24 cellular contexts compared by ENCODE assay signal in genomic region chr17:31477417-31478055, GRCh38.
"Had no signal": no experiment of that assay in that cellular context is flagged by ENCODE, and none has a peak within 500 bp of the region (broad histone marks: within the 10 kb centered on the region; RNA-seq: fewer than 3 reads in every experiment).

No MANE protein-coding gene starts in this region.

- H3K9me3 ChIP-seq: colonic mucosa, gastrocnemius medialis, lower lobe of right lung, neutrophil, suprapubic skin, transverse colon, upper lobe of right lung, uterus had no signal

- H3K4me2 ChIP-seq: smooth muscle cell had no signal

- DNase-seq: colonic mucosa; effector CD8-positive, alpha-beta T cell; endodermal cell; foreskin fibroblast; gastrocnemius medialis; head of caudate nucleus; left ventricle myocardium superior; lower lobe of right lung; naive thymus-derived CD8-positive, alpha-beta T cell; stimulated activated CD4-positive, alpha-beta T cell treated with anti-CD3 and anti-CD28 coated beads, Interleukin-12 subunit alpha, Interleukin-12 subunit beta, amount 100 ng/mL, for 4 hours; stimulated activated CD4-positive, alpha-beta T cell treated with anti-CD3 and anti-CD28 coated beads, Interleukin-1b, Interleukin-23, amount 100 ng/mL, for 48 hours; stimulated activated CD4-positive, alpha-beta T cell treated with anti-CD3 and anti-CD28 coated beads, Interleukin-4, amount 100 ng/mL, for 1 hour; stimulated activated CD8-positive, alpha-beta memory T cell treated with anti-CD3 and anti-CD28 coated beads, Interleukin-4, amount 100 ng/mL, for 48 hours; stimulated activated naive CD4-positive, alpha-beta T cell; stimulated activated naive CD8-positive, alpha-beta T cell treated with anti-CD3 and anti-CD28 coated beads, Interleukin-15, amount 100 ng/mL, for 72 hours; transverse colon; upper lobe of right lung; uterus had no signal

- H3K27me3 ChIP-seq: colonic mucosa, gastrocnemius medialis, upper lobe of right lung, uterus had no signal

- H3K36me3 ChIP-seq: colonic mucosa, gastrocnemius medialis, lower lobe of right lung, neutrophil, suprapubic skin, transverse colon, upper lobe of right lung, uterus had no signal

- ATAC-seq: esophagus mucosa; gastrocnemius medialis; left ventricle myocardium superior; lower lobe of right lung; naive thymus-derived CD8-positive, alpha-beta T cell; sciatic nerve; stimulated activated naive CD8-positive, alpha-beta T cell treated with anti-CD3 and anti-CD28 coated beads, Interleukin-15, amount 100 ng/mL, for 72 hours had no signal

- H3K4me1 ChIP-seq: colonic mucosa, gastrocnemius medialis, lower lobe of right lung, suprapubic skin, transverse colon, upper lobe of right lung, uterus had no signal

- H3K27ac ChIP-seq: colonic mucosa, epithelial cell of prostate, gastrocnemius medialis, lower lobe of right lung, neutrophil, suprapubic skin, transverse colon, upper lobe of right lung, uterus had no signal

- H3K4me3 ChIP-seq: colonic mucosa, gastrocnemius medialis, lower lobe of right lung, smooth muscle cell, suprapubic skin, transverse colon, upper lobe of right lung, uterus had no signal
